ENCODE assay signal across 20 cellular contexts in genomic region chr14:94575730-94576585, GRCh38. TPM values are rescaled to one million over a fixed set of nuclear protein-coding genes. Genes with fewer than 3 reads are reported as not detected.
DNase-seq lines count a peak whose midpoint lies in the region; ATAC-seq, FAIRE-seq and TF ChIP-seq lines count a peak whose summit lies in the region.
"Had no signal": no experiment of that assay in that cellular context is flagged by ENCODE, and none has a peak within 500 bp of the region (broad histone marks: within the 10 kb centered on the region; RNA-seq: fewer than 3 reads in every experiment).

No MANE protein-coding gene starts in this region.

- WGBS in mammary epithelial cell (ENCODE audit: low coverage, missing lambda C conversion rate): 87% methylated on average over 5 of the region's 5 CpGs
- 72 to 93% (median 90%) methylated on average over 5 of the region's 5 CpGs for WGBS in small intestine, 3 donors

- dilution Hi-C loops in mammary epithelial cell (cut with HindIII; ENCODE audit: low sequenced_read_pairs): no loop called here

- no peaks in the 10 kb centered on the region for H3K4me1 ChIP-seq in mammary epithelial cell (ENCODE audit: insufficient read depth, low read length)
- H3K4me1 ChIP-seq in small intestine (ENCODE audit: control insufficient read depth in 2 of 2, insufficient read depth in 1 of 2, low read depth in 1 of 2, low read length in 1 of 2): no peaks in the 10 kb centered on the region

- no peak for TF ChIP-seq CTCF in mammary epithelial cell (conservative IDR thresholded peaks at IDR 0.05 in 1 of 2, IDR thresholded peaks at IDR 0.05 in 1 of 2; ENCODE audit: extremely low read depth in 1 of 2, insufficient read depth in 1 of 2, low read depth in 1 of 2, low read length in 2 of 2)

- no peak overlapping the region for H3K4me3 ChIP-seq in mammary epithelial cell (replicated peaks in 1 of 3; ENCODE audit: insufficient read depth in 1 of 3, low read depth in 2 of 3, low read length in 3 of 3)
- H3K4me3 ChIP-seq in small intestine (ENCODE audit: low read depth in 1 of 2, low read length in 2 of 2): no peak overlapping the region

- no peaks in the 10 kb centered on the region for H3K79me2 ChIP-seq in mammary epithelial cell (ENCODE audit: insufficient read depth, low read length)

- CTCF ChIA-PET in mammary epithelial cell (lab: Charles Lee; ENCODE audit: low non-redundant PET): no interaction called here

- H4K20me1 ChIP-seq in mammary epithelial cell (ENCODE audit: insufficient read depth, low read length): no peaks in the 10 kb centered on the region

- H3K9me3 ChIP-seq in mammary epithelial cell (replicated peaks; ENCODE audit: insufficient read depth, low read length): no peaks in the 10 kb centered on the region
- no peaks in the 10 kb centered on the region for H3K9me3 ChIP-seq in small intestine (ENCODE audit: control insufficient read depth, low read depth)

- H3K36me3 ChIP-seq in mammary epithelial cell (ENCODE audit: insufficient read depth, low read length): no peaks in the 10 kb centered on the region
- H3K36me3 ChIP-seq in small intestine (ENCODE audit: control insufficient read depth in 2 of 2, insufficient read depth in 2 of 2, low read length in 2 of 2): no peaks in the 10 kb centered on the region

- no TSS peak for BruUV-seq in mammary epithelial cell (replicated peaks; lab: Mats Ljungman, UMichigan)

- no peak overlapping the region for H3K9ac ChIP-seq in mammary epithelial cell (ENCODE audit: insufficient read depth, low read length)

- ATAC-seq in GM21381 (IDR thresholded peaks at IDR 0.05; ENCODE audit: unreplicated experiment): no peak
- ATAC-seq: PC-3 had no signal

- FAIRE-seq in small intestine (lab: Jason Lieb, UNC): no peak

- no peaks in the 10 kb centered on the region for H3K27me3 ChIP-seq in mammary epithelial cell (ENCODE audit: insufficient read depth, low read length)
- H3K27me3 ChIP-seq in small intestine (ENCODE audit: control insufficient read depth in 2 of 2, insufficient read depth in 2 of 2, low read length in 2 of 2): no peaks in the 10 kb centered on the region

- intact Hi-C loops in mammary epithelial cell (cut with micrococcal nuclease): no loop called here

- H3K27ac ChIP-seq in mammary epithelial cell (ENCODE audit: insufficient read depth, low read depth, low read length) (no peak overlapping the region), small intestine (ENCODE audit: low read depth in 1 of 2, low read length in 1 of 2) (no peak overlapping the region)

- H3K4me2 ChIP-seq in mammary epithelial cell (ENCODE audit: insufficient read depth, low read depth, low read length): no peak overlapping the region

- no peak overlapping the region for H2AFZ ChIP-seq in mammary epithelial cell (ENCODE audit: low read depth, low read length)

- DNase-seq in A172 (ENCODE audit: low spot score) (peak; percentile 53), HT1080 (ENCODE audit: low read depth) (peak; percentile 58), mammary epithelial cell (peak; percentile 29), kidney tubule cell (ENCODE audit: low spot score) (peak; percentile 92), small intestine (no peak)
- no peak for DNase-seq in stimulated activated CD4-positive, alpha-beta T cell treated with anti-CD3 and anti-CD28 coated beads, Interleukin-12 subunit alpha, Interleukin-12 subunit beta, amount 100 ng/mL, for 4 hours
- DNase-seq in stimulated activated CD4-positive, alpha-beta T cell treated with anti-CD3 and anti-CD28 coated beads, Interleukin-4, amount 100 ng/mL, for 1 hour: no peak
- DNase-seq: activated CD4-positive, alpha-beta T cell treated with anti-CD3 and anti-CD28 coated beads, Interleukin-2, amount 50 U/mL, for 4 hours; activated T-cell treated with anti-CD3 and anti-CD28 coated beads, Interleukin-2, amount 50 U/mL, for 1 hour; GDM1; H9; mesenchymal stem cell; NCI-H1694 treated with DMSO at 0.1 percent for 48 hours; NCI-H510A; PC-3; retina had no signal

- in situ Hi-C loops in mammary epithelial cell (cut with MboI; ENCODE audit: low sequenced_read_pairs in 2 of 2): no loop called here

RNA-seq across cellular contexts. Expression of gene SERPINA5, which starts 5.3 kb away (rescaled TPM):
- 0.36 TPM in 1 of 2 replicates, not detected in the other for total RNA-seq in A172 (2014; rRNA removed; shearing (Covaris generic))
- not detected in 2 replicates for total RNA-seq in HT1080 (2014; rRNA removed; shearing (Covaris generic))
- polyA plus RNA-seq in HT1080 (2015; cell fraction: cytosol; rRNA removed): 0.98 and 1.9 TPM in 2 replicates
- 1.4 and 1.7 TPM in 2 replicates for polyA plus RNA-seq in HT1080 (2015; cell fraction: nucleus; rRNA removed)
- total RNA-seq in mammary epithelial cell: 1 to 10 TPM in 1 of 2 donors, not detected in 1; 1.7 TPM
- polyA plus RNA-seq in mammary epithelial cell (0.22 TPM), small intestine (1 to 10 TPM in 1 of 3 donors, under 1 TPM in 1, not detected in 1; 0.54 to 1.7 TPM)
- polyA minus RNA-seq in mammary epithelial cell: not detected
- total RNA-seq: PC-3 had no signal
- polyA plus RNA-seq: AG04450, neural cell had no signal

RNA-seq across cellular contexts. Expression of gene SERPINA4, which starts 14.7 kb away (rescaled TPM):
- not detected in 2 replicates for total RNA-seq in A172 (2014; rRNA removed; shearing (Covaris generic))
- total RNA-seq in HT1080 (2014; rRNA removed; shearing (Covaris generic)): not detected in 2 replicates
- polyA plus RNA-seq in HT1080 (2015; cell fraction: cytosol; rRNA removed): not detected in 2 replicates
- not detected in 2 replicates for polyA plus RNA-seq in HT1080 (2015; cell fraction: nucleus; rRNA removed)
- total RNA-seq in mammary epithelial cell: not detected
- not detected for polyA plus RNA-seq in mammary epithelial cell
- not detected for polyA minus RNA-seq in mammary epithelial cell
- 1 to 10 TPM in 1 of 3 donors, not detected in 2; 1.2 TPM for polyA plus RNA-seq in small intestine
- total RNA-seq: chondrocyte, H9, PC-3 had no signal
- polyA plus RNA-seq: AG04450, neural cell had no signal

RNA-seq across cellular contexts. Expression of gene SERPINA3, which starts 36.2 kb away (rescaled TPM):
- not detected in 2 replicates for total RNA-seq in A172 (2014; rRNA removed; shearing (Covaris generic))
- not detected in 2 replicates for total RNA-seq in HT1080 (2014; rRNA removed; shearing (Covaris generic))
- 0.19 TPM in 1 of 2 replicates, not detected in the other for polyA plus RNA-seq in HT1080 (2015; cell fraction: cytosol; rRNA removed)
- 0.26 TPM in 1 of 2 replicates, not detected in the other for polyA plus RNA-seq in HT1080 (2015; cell fraction: nucleus; rRNA removed)
- total RNA-seq in mammary epithelial cell: 100 to 1,000 TPM in 1 of 2 donors, 1 to 10 TPM in 1; 5.2 to 998 TPM
- polyA plus RNA-seq in mammary epithelial cell (17.5 TPM), small intestine (100 to 1,000 TPM in 1 of 3 donors, 1 to 10 TPM in 2; 3.4 to 178 (median 6.8) TPM)
- 7.9 TPM for polyA minus RNA-seq in mammary epithelial cell
- total RNA-seq: H9, PC-3 had no signal
- polyA plus RNA-seq: neural cell had no signal

Comparison
In these comparisons a context has a peak if more than half of its experiments do, and no peak if none do; other contexts are left out.
1. DNase-seq: peak in A172 (single experiment), HT1080 (single experiment), mammary epithelial cell (single experiment) and kidney tubule cell (single experiment); none in stimulated activated CD4-positive, alpha-beta T cell treated with anti-CD3 and anti-CD28 coated beads, Interleukin-12 subunit alpha, Interleukin-12 subunit beta, amount 100 ng/mL, for 4 hours (single experiment), small intestine (single experiment) and stimulated activated CD4-positive, alpha-beta T cell treated with anti-CD3 and anti-CD28 coated beads, Interleukin-4, amount 100 ng/mL, for 1 hour (single experiment).